ENCODE assay signal across 8 cellular contexts in genomic region chr19:1855040-1855827, GRCh38. TPM values are rescaled to one million over a fixed set of nuclear protein-coding genes. Genes with fewer than 3 reads are reported as not detected.
DNase-seq lines count a peak whose midpoint lies in the region; ATAC-seq, FAIRE-seq and TF ChIP-seq lines count a peak whose summit lies in the region.

No MANE protein-coding gene starts in this region.

- peak overlapping the region; percentile 86 for H3K27ac ChIP-seq in OCI-LY7 (ENCODE audit: low read depth, low read length, poor library complexity, severe bottlenecking)

- peaks cover 73% of the 10 kb centered on the region for H3K4me1 ChIP-seq in OCI-LY7 (ENCODE audit: insufficient read depth, low read length, poor library complexity, severe bottlenecking)

- CTCF ChIA-PET in OCI-LY7 (lab: Charles Lee; ENCODE audit: unreplicated experiment), result interaction anchor here (0.6 kb wide), 1 partner anchor 401 kb away, joined by 6 read pairs; the partner anchor contains the start of gene JSRP1

- H3K4me3 Mint-ChIP-seq in activated T-cell treated with anti-CD3 and anti-CD28 coated beads, Interleukin-2, amount 50 U/mL, for 24 hours, result peak overlapping the region; percentile 78
- peak overlapping the region; percentile 80 to 90 (median 85) for H3K4me3 Mint-ChIP-seq in naive B cell

- peaks cover 24% of the 10 kb centered on the region for H3K36me3 ChIP-seq in OCI-LY7 (ENCODE audit: insufficient read depth, low read length)

- peaks cover 11% of the 10 kb centered on the region; the same call in 1 of the 2 replicates for H4K20me1 ChIP-seq in OCI-LY7 (ENCODE audit: insufficient read depth, low read length)

- POLR2A ChIA-PET in OCI-LY7 (lab: Charles Lee), result interaction anchor here (0.6 kb wide), 1 partner anchor 11 kb away, joined by 4 read pairs; no protein-coding TSS in a partner anchor

- peak overlapping the region; percentile 98 for H3K4me2 ChIP-seq in OCI-LY7 (ENCODE audit: low read length)

- H3K27me3 Mint-ChIP-seq in activated T-cell treated with anti-CD3 and anti-CD28 coated beads, Interleukin-2, amount 50 U/mL, for 24 hours, result no peaks in the 10 kb centered on the region
- no peaks in the 10 kb centered on the region for H3K27me3 Mint-ChIP-seq in naive B cell

- peak overlapping the region; percentile 68 for H3K4me3 ChIP-seq in OCI-LY7 (ENCODE audit: low read depth, low read length, poor library complexity, severe bottlenecking)

- peak; percentile 95 for FAIRE-seq in GM12891 (lab: Jason Lieb, UNC)

- H3K79me2 ChIP-seq in OCI-LY7 (ENCODE audit: insufficient read depth, low read depth, low read length), result peaks cover 71% of the 10 kb centered on the region

- peaks cover 27% of the 10 kb centered on the region for H3K36me3 Mint-ChIP-seq in activated T-cell treated with anti-CD3 and anti-CD28 coated beads, Interleukin-2, amount 50 U/mL, for 24 hours (ENCODE audit: low read depth)
- H3K36me3 Mint-ChIP-seq in naive B cell, result no peaks in the 10 kb centered on the region

- BruUV-seq in OCI-LY7 (replicated peaks; lab: Mats Ljungman, UMichigan), result no TSS peak

- H3K9me3 Mint-ChIP-seq in activated T-cell treated with anti-CD3 and anti-CD28 coated beads, Interleukin-2, amount 50 U/mL, for 24 hours, result no peaks in the 10 kb centered on the region
- no peaks in the 10 kb centered on the region for H3K9me3 Mint-ChIP-seq in naive B cell

- intact Hi-C loops in OCI-LY7 (cut with micrococcal nuclease; ENCODE audit: unreplicated experiment), result no loop called here

- H2AFZ ChIP-seq in OCI-LY7 (ENCODE audit: low read length), result no peak overlapping the region

- DNase-seq in GM12891 (ENCODE audit: insufficient read length, low spot score) (peak; percentile 78), OCI-LY7 (ENCODE audit: low spot score) (peak; percentile 82), naive B cell (peak; percentile 63), NCI-H146 treated with DMSO at 0.1 percent for 48 hours (lab: John Stamatoyannopoulos, UW; ENCODE audit: unreplicated experiment) (no peak)
- DNase-seq in activated T-cell treated with anti-CD3 and anti-CD28 coated beads, Interleukin-2, amount 50 U/mL, for 24 hours, result peak; percentile 83
- DNase-seq in stimulated activated naive CD8-positive, alpha-beta T cell treated with anti-CD3 and anti-CD28 coated beads, Interleukin-15, Interleukin-2, amounts not matched to agents 100 U/mL and 50 U/mL, for 24 hours, result peak; percentile 90

- no peak for TF ChIP-seq POLR2A in GM12891 (IDR thresholded peaks at IDR 0.05; ENCODE audit: low read depth, low read length)

- peaks cover 73% of the 10 kb centered on the region for H3K4me1 Mint-ChIP-seq in activated T-cell treated with anti-CD3 and anti-CD28 coated beads, Interleukin-2, amount 50 U/mL, for 24 hours (ENCODE audit: low read depth)
- peaks cover 50 to 74% (median 59%) of the 10 kb centered on the region in 3 donors for H3K4me1 Mint-ChIP-seq in naive B cell

- peak; percentile 46 for ATAC-seq in HG03039 (IDR thresholded peaks at IDR 0.05; ENCODE audit: unreplicated experiment)
- ATAC-seq in esophagus mucosa, result peak; percentile 74
- peak; percentile 36 to 39 for ATAC-seq in naive B cell (ENCODE audit: low read depth in 2 of 2)
- ATAC-seq in stimulated activated naive CD8-positive, alpha-beta T cell treated with anti-CD3 and anti-CD28 coated beads, Interleukin-15, Interleukin-2, amounts not matched to agents 100 U/mL and 50 U/mL, for 24 hours, result peak; percentile 78

- TF ChIP-seq CTCF in OCI-LY7 (conservative IDR thresholded peaks at IDR 0.05; ENCODE audit: low read length), result no peak

- no peaks in the 10 kb centered on the region for H3K9me2 ChIP-seq in OCI-LY7 (ENCODE audit: insufficient read depth, low read length)

- peak overlapping the region; percentile 91 for H3K27ac Mint-ChIP-seq in activated T-cell treated with anti-CD3 and anti-CD28 coated beads, Interleukin-2, amount 50 U/mL, for 24 hours
- H3K27ac Mint-ChIP-seq in naive B cell, result peak overlapping the region; percentile 65 to 91 (median 85)

- H3K9me3 ChIP-seq in OCI-LY7 (ENCODE audit: low read length), result no peaks in the 10 kb centered on the region

TF ChIP-seq in GM12891, 5 proteins besides CTCF, POLR2A, EP300 and RAD21:
- TF ChIP-seq SPI1 (IDR thresholded peaks at IDR 0.05; ENCODE audit: low read depth, low read length) (peak; percentile 54), POLR2AphosphoS5 (IDR thresholded peaks at IDR 0.05; ENCODE audit: low read depth, low read length) (no peak)

RNA-seq across cellular contexts. Expression of gene REXO1, which starts 7.0 kb away (rescaled TPM):
- polyA plus RNA-seq in GM12891 (2012; ENCODE audit: low read depth, missing spikeins), result 19.7 TPM
- total RNA-seq in OCI-LY7 (2014; rRNA removed; shearing (Covaris generic)), result 13.9 and 24.0 TPM in 2 replicates
- total RNA-seq in OCI-LY7 (2022) (52.8 and 54.9 TPM in 2 replicates), esophagus mucosa (16.9 TPM)
- 10 to 100 TPM in 1 of 6 donors, 1 to 10 TPM in 4, under 1 TPM in 1; 0.96 to 18.1 (median 5.2) TPM for polyA plus RNA-seq in naive B cell (ENCODE audit: low read depth in 6 of 6)

RNA-seq across cellular contexts. Expression of gene KLF16, which starts 8.1 kb away (rescaled TPM):
- 9.1 TPM for polyA plus RNA-seq in GM12891 (2012; ENCODE audit: low read depth, missing spikeins)
- 9.4 and 9.6 TPM in 2 replicates for total RNA-seq in OCI-LY7 (2014; rRNA removed; shearing (Covaris generic))
- total RNA-seq in OCI-LY7 (2022) (39.1 and 44.4 TPM in 2 replicates), esophagus mucosa (23.4 TPM)
- polyA plus RNA-seq in naive B cell (ENCODE audit: low read depth in 6 of 6), result 1 to 10 TPM in 1 of 6 donors, under 1 TPM in 5; 0.43 to 1.4 (median 0.70) TPM

RNA-seq across cellular contexts. Expression of gene ABHD17A, which starts 30.1 kb away (rescaled TPM):
- polyA plus RNA-seq in GM12891 (2012; ENCODE audit: low read depth, missing spikeins), result 35.6 TPM
- 98.7 and 130 TPM in 2 replicates for total RNA-seq in OCI-LY7 (2014; rRNA removed; shearing (Covaris generic))
- 64.2 and 71.3 TPM in 2 replicates for total RNA-seq in OCI-LY7 (2022)
- 50.9 TPM for total RNA-seq in esophagus mucosa
- polyA plus RNA-seq in naive B cell (ENCODE audit: low read depth in 6 of 6), result 100 to 1,000 TPM in 1 of 6 donors, 10 to 100 TPM in 5; 59.4 to 113 (median 78.2) TPM

RNA-seq across cellular contexts. Expression of gene ATP8B3, which starts 43.2 kb away (rescaled TPM):
- polyA plus RNA-seq in GM12891 (2012; ENCODE audit: low read depth, missing spikeins), result 0.86 TPM
- 5.9 and 7.4 TPM in 2 replicates for total RNA-seq in OCI-LY7 (2014; rRNA removed; shearing (Covaris generic))
- total RNA-seq in OCI-LY7 (2022) (19.3 and 21.2 TPM in 2 replicates), esophagus mucosa (1.8 TPM)
- polyA plus RNA-seq in naive B cell (ENCODE audit: low read depth in 6 of 6), result under 1 TPM in 1 of 6 donors, not detected in 5; 0.09 TPM

RNA-seq across cellular contexts. Expression of gene ADAT3, which starts 50.0 kb away (rescaled TPM):
- 3.9 TPM for polyA plus RNA-seq in GM12891 (2012; ENCODE audit: low read depth, missing spikeins)
- total RNA-seq in OCI-LY7 (2014; rRNA removed; shearing (Covaris generic)), result 5.6 and 7.9 TPM in 2 replicates
- total RNA-seq in OCI-LY7 (2022) (13.1 and 16.4 TPM in 2 replicates), esophagus mucosa (5.5 TPM)
- 1 to 10 TPM; 1.9 to 6.1 (median 3.6) TPM for polyA plus RNA-seq in naive B cell (ENCODE audit: low read depth in 6 of 6)
